In the genomic region with DNA sequence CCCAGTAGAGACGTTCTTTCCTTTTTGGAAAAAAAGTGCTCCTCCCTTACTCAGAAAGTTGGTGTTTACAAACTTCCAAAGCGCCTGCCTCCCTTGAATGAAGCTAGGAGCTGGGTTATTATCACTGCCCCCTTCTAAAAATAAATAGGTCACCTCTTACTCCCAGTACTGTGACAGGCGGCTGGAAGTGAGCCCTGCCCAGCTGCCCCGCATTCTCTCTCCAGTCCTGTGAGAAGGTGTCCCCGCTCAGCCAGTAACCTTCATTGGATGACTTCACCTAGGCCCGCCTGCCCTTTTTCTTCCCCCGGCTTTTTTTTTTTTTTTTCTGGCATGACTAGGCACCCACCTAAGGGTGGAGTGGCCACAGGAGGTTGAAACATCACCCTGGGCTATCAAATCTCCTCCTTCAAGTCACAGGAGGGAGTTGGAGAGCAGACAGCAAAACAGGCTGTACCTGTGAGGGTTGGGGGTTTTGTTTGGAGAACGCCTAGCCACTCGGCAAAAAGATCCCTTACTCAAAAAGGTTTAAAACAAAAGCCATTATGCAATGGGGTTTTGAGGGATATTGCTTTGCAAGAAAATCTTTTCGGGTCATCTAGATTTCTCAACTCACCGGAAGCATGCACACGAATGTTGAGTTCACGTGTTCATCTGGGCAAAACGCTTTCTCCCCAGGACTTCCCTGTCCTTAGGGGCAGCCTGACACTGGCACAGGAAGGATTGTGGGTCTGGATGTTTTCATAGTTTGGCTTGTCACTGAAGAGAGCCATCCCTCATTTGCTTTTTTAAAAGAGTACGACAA, we compare ENCODE assay signal across 10 cellular contexts. TPM values are rescaled to one million over a fixed set of nuclear protein-coding genes. Genes with fewer than 3 reads are reported as not detected.
A peak's percentile ranks its signal among the peaks of the same experiment; 100 is the strongest.
DNase-seq lines count a peak whose midpoint lies in the region; ATAC-seq and TF ChIP-seq lines count a peak whose summit lies in the region.
"Had no signal": no experiment of that assay in that cellular context is flagged by ENCODE, and none has a peak within 500 bp of the region (broad histone marks: within the 10 kb centered on the region; RNA-seq: fewer than 3 reads in every experiment).

No MANE protein-coding gene starts in this region.

- H3K27me3 ChIP-seq in body of pancreas (no peaks in the 10 kb centered on the region), tibial nerve (no peaks in the 10 kb centered on the region)

- WGBS in body of pancreas, 2 donors = 17 to 29% methylated on average over 15 of the region's 15 CpGs
- 69 to 78% methylated on average over 15 of the region's 15 CpGs for WGBS in tibial nerve, 2 donors

- no peaks in the 10 kb centered on the region for H3K9me3 ChIP-seq in body of pancreas
- H3K9me3 ChIP-seq in tibial nerve = no peaks in the 10 kb centered on the region

- intact Hi-C loops in body of pancreas (cut with DNase I) = no loop called here

- TF ChIP-seq POLR2A in body of pancreas (IDR thresholded peaks at IDR 0.05) = peak; percentile 35 to 85 (median 83)
- TF ChIP-seq POLR2A in tibial nerve (IDR thresholded peaks at IDR 0.05) = no peak

- peak overlapping the region; percentile 77 to 94 (median 90) for H3K27ac ChIP-seq in body of pancreas
- H3K27ac ChIP-seq in tibial nerve = peak overlapping the region; percentile 7 to 80 (median 40)
- H3K27ac ChIP-seq: KMS-11 had no signal

- peak in 1 of 7 experiments; percentile 6 for TF ChIP-seq CTCF in body of pancreas (IDR thresholded peaks at IDR 0.05)
- TF ChIP-seq CTCF in tibial nerve (IDR thresholded peaks at IDR 0.05) = no peak

- peak; percentile 68 for DNase-seq in MV-4-11 (lab: John Stamatoyannopoulos, UW)
- peak; percentile 87 to 95 (median 92) for DNase-seq in body of pancreas
- peak; percentile 67 for DNase-seq in left kidney (ENCODE audit: low read depth, low spot score)
- DNase-seq in tibial nerve (ENCODE audit: low spot score in 2 of 2) = peak in 1 of 2 donors; percentile 15
- DNase-seq in NCI-H1092 treated with DMSO at 0.1 percent for 48 hours (lab: John Stamatoyannopoulos, UW) = no peak
- no peak for DNase-seq in AML-193 (lab: John Stamatoyannopoulos, UW)
- DNase-seq in SK-N-DZ (ENCODE audit: low spot score) = no peak
- DNase-seq: activated T-cell treated with anti-CD3 and anti-CD28 coated beads, Interleukin-2, amount 50 U/mL, for 1 hour had no signal

- H3K4me3 ChIP-seq in body of pancreas (peak overlapping the region in 1 of 2 donors; percentile 13), tibial nerve (peak overlapping the region in 2 of 4 donors; percentile 16 to 30)

- peaks cover 46% of the 10 kb centered on the region for H3K4me1 ChIP-seq in body of pancreas
- peaks cover 0 to 25% (median 8%) of the 10 kb centered on the region in 4 donors for H3K4me1 ChIP-seq in tibial nerve

- ATAC-seq in body of pancreas = peak; percentile 95
- ATAC-seq in HG03196 (IDR thresholded peaks at IDR 0.05; ENCODE audit: unreplicated experiment) = no peak

- peak in 1 of 2 donors; percentile 50 for TF ChIP-seq EP300 in tibial nerve (IDR thresholded peaks at IDR 0.05)

- H3K36me3 ChIP-seq in body of pancreas (replicated peaks in 1 of 2; ENCODE audit: insufficient read depth in 1 of 2, low read depth in 2 of 2) (no peaks in the 10 kb centered on the region), tibial nerve (no peaks in the 10 kb centered on the region)

RNA-seq across cellular contexts. Expression of a gene that starts 43.3 kb away (rescaled TPM):
- total RNA-seq in body of pancreas (10 to 100 TPM; 28.0 to 45.1 TPM), tibial nerve (10 to 100 TPM; 16.6 to 26.4 (median 23.8) TPM)
- 29.2 and 35.2 TPM in 2 replicates for polyA plus RNA-seq in SK-N-DZ (2014; cell fraction: cytosol; rRNA removed)
- polyA plus RNA-seq in SK-N-DZ (2014; cell fraction: nucleus; rRNA removed) = 14.1 and 19.6 TPM in 2 replicates

Comparison
In these comparisons a context has a peak if more than half of its experiments do, and no peak if none do; other contexts are left out.
1. DNase-seq: peak in MV-4-11 (single experiment), body of pancreas (4 of 4) and left kidney (single experiment); none in NCI-H1092 treated with DMSO at 0.1 percent for 48 hours (single experiment), AML-193 (0 of 2) and SK-N-DZ (single experiment).
2. POLR2A ChIP-seq: peak in body of pancreas (3 of 3); none in tibial nerve (0 of 2).